In the genomic region with DNA sequence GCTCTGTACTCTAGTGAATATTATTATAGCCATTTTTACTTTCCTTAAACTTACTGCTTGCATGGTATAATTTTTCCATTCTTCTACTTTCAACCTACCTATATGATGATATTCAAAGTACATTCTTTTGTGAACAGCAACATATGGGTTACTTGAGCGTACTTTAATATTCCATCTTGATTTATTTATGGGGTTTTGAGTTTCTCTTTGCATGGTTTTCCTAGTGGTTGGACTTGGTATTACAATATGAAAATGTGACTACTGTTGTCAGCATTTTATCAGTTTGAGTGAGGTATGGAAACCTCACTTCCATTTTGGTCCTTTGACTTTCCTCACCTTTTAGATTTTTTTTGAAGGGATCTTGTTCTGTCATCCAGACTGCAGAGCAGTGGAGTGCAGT, we compare ENCODE assay signal across 15 cellular contexts. TPM values are rescaled to one million over a fixed set of nuclear protein-coding genes. Genes with fewer than 3 reads are reported as not detected.
A peak's percentile ranks its signal among the peaks of the same experiment; 100 is the strongest.
DNase-seq lines count a peak whose midpoint lies in the region; ATAC-seq and TF ChIP-seq lines count a peak whose summit lies in the region.
"Had no signal": no experiment of that assay in that cellular context is flagged by ENCODE, and none has a peak within 500 bp of the region (broad histone marks: within the 10 kb centered on the region; RNA-seq: fewer than 3 reads in every experiment).

No MANE protein-coding gene starts in this region.

- H3K4me1 ChIP-seq in right lobe of liver, result no peaks in the 10 kb centered on the region
- no peaks in the 10 kb centered on the region for H3K4me1 ChIP-seq in body of pancreas
- H3K4me1 ChIP-seq: adrenal gland had no signal

- no peak for TF ChIP-seq POLR2A in right lobe of liver (IDR thresholded peaks at IDR 0.05)
- TF ChIP-seq POLR2A in body of pancreas (IDR thresholded peaks at IDR 0.05), result no peak

- no peaks in the 10 kb centered on the region for H3K36me3 ChIP-seq in right lobe of liver
- H3K36me3 ChIP-seq in body of pancreas (replicated peaks in 1 of 2; ENCODE audit: insufficient read depth in 1 of 2, low read depth in 2 of 2), result no peaks in the 10 kb centered on the region
- H3K36me3 ChIP-seq: adrenal gland had no signal

- ATAC-seq in right lobe of liver (no peak), body of pancreas (no peak), HG03135 (IDR thresholded peaks at IDR 0.05; ENCODE audit: unreplicated experiment) (no peak)
- ATAC-seq: naive thymus-derived CD8-positive, alpha-beta T cell had no signal

- intact Hi-C loops in right lobe of liver (cut with DNase I), result no loop called here
- intact Hi-C loops in body of pancreas (cut with DNase I), result no loop called here

- H3K9me3 ChIP-seq in right lobe of liver (no peaks in the 10 kb centered on the region), body of pancreas (no peaks in the 10 kb centered on the region)
- H3K9me3 ChIP-seq: adrenal gland had no signal

- no peaks in the 10 kb centered on the region for H3K27me3 Mint-ChIP-seq in HFFc6 (ENCODE audit: insufficient read depth)
- H3K27me3 Mint-ChIP-seq: naive thymus-derived CD8-positive, alpha-beta T cell had no signal

- H3K27me3 ChIP-seq in right lobe of liver (no peaks in the 10 kb centered on the region), body of pancreas (no peaks in the 10 kb centered on the region)
- H3K27me3 ChIP-seq: adrenal gland had no signal

- H3K4me3 Mint-ChIP-seq in HFFc6, result no peak overlapping the region
- H3K4me3 Mint-ChIP-seq: naive thymus-derived CD8-positive, alpha-beta T cell had no signal

- 90% methylated on average over 1 of the region's 1 CpG for WGBS in right lobe of liver (ENCODE audit: insufficient coverage, low coverage, low lambda C conversion rate, missing lambda C conversion rate)
- WGBS in body of pancreas, 2 donors, result 72 to 89% methylated on average over 1 of the region's 1 CpG

- in situ Hi-C loops in astrocyte of the spinal cord (cut with HindIII; ENCODE audit: low sequenced_read_pairs), result no loop called here

- H3K4me1 Mint-ChIP-seq in HFFc6 (ENCODE audit: low read depth), result no peaks in the 10 kb centered on the region
- H3K4me1 Mint-ChIP-seq: naive thymus-derived CD8-positive, alpha-beta T cell had no signal

- no peak for DNase-seq in HFFc6
- DNase-seq in astrocyte of the spinal cord (ENCODE audit: low read depth, low spot score), result no peak
- no peak for DNase-seq in right lobe of liver
- no peak for DNase-seq in HuH-7.5 (ENCODE audit: low spot score)
- DNase-seq in DMS79 (lab: John Stamatoyannopoulos, UW), result no peak
- no peak for DNase-seq in body of pancreas
- DNase-seq: adrenal gland; naive thymus-derived CD8-positive, alpha-beta T cell; NCI-H1436; stimulated activated CD8-positive, alpha-beta memory T cell treated with anti-CD3 and anti-CD28 coated beads, Interleukin-4, amount 100 ng/mL, for 48 hours; T-helper 9 cell had no signal

- H3K27ac Mint-ChIP-seq in HFFc6, result no peak overlapping the region
- H3K27ac Mint-ChIP-seq: naive thymus-derived CD8-positive, alpha-beta T cell had no signal

- TF ChIP-seq CTCF in C4-2B (conservative IDR thresholded peaks at IDR 0.05) (peak; percentile 40; the same call in 1 of the 2 replicates), HFFc6 (IDR thresholded peaks at IDR 0.05) (peak; percentile 66), astrocyte of the spinal cord (IDR thresholded peaks at IDR 0.05; ENCODE audit: low read depth, low read length) (peak; percentile 28), right lobe of liver (IDR thresholded peaks at IDR 0.05) (peak; percentile 21 to 39 (median 34)), body of pancreas (IDR thresholded peaks at IDR 0.05) (peak in 1 of 7 experiments; percentile 8)

- no peaks in the 10 kb centered on the region for H3K9me3 Mint-ChIP-seq in HFFc6

- no peaks in the 10 kb centered on the region for H3K36me3 Mint-ChIP-seq in HFFc6 (ENCODE audit: low read depth)

- H3K27ac ChIP-seq in C4-2B, result no peak overlapping the region
- H3K27ac ChIP-seq in right lobe of liver, result no peak overlapping the region
- H3K27ac ChIP-seq in body of pancreas, result no peak overlapping the region
- H3K27ac ChIP-seq: adrenal gland, epithelial cell of prostate, HL-60 had no signal

- H3K4me3 ChIP-seq in astrocyte of the spinal cord (ENCODE audit: low read depth, low read length) (no peak overlapping the region), right lobe of liver (no peak overlapping the region), body of pancreas (no peak overlapping the region)
- H3K4me3 ChIP-seq: adrenal gland had no signal

RNA-seq across cellular contexts. Expression of gene ADGRG4, which starts 35.9 kb away (rescaled TPM):
- under 1 TPM in 1 of 6 experiments, not detected in 5; 0.05 TPM for total RNA-seq in HFFc6 (2021; fragmentation: NEBNext Ultra II Directional; extraction: Animal tissue kit (Norgen Biotek cat#: 25700))
- total RNA-seq in right lobe of liver, result under 1 TPM in 2 of 6 experiments, not detected in 4; 0.04 to 0.09 TPM
- total RNA-seq in body of pancreas, result not detected
- total RNA-seq: naive thymus-derived CD8-positive, alpha-beta T cell had no signal
